26 cellular contexts compared by ENCODE assay signal in genomic region chr14:72845196-72845595, GRCh38.
"Had no signal": no experiment of that assay in that cellular context is flagged by ENCODE, and none has a peak within 500 bp of the region (broad histone marks: within the 10 kb centered on the region; RNA-seq: fewer than 3 reads in every experiment).

No MANE protein-coding gene starts in this region.

- H3K27ac ChIP-seq: esophagus squamous epithelium, ovary, suprapubic skin, transverse colon had no signal

- H3K27ac Mint-ChIP-seq: effector memory CD8-positive, alpha-beta T cell; nephron; stimulated activated naive CD8-positive, alpha-beta T cell treated with anti-CD3 and anti-CD28 coated beads, Interleukin-15, amount 100 ng/mL, for 72 hours had no signal

- DNase-seq: cerebellar nuclear complex; cortex of kidney; effector memory CD8-positive, alpha-beta T cell; erythroblast; esophagus squamous epithelium; head of caudate nucleus; mesendoderm; midbrain; naive thymus-derived CD4-positive, alpha-beta T cell; occipital lobe; ovary; posterior cingulate gyrus; stimulated activated CD4-positive, alpha-beta T cell treated with anti-CD3 and anti-CD28 coated beads, Interleukin-12 subunit alpha, Interleukin-12 subunit beta, amount 100 ng/mL, for 4 hours; stimulated activated CD4-positive, alpha-beta T cell treated with anti-CD3 and anti-CD28 coated beads, Interleukin-1b, Interleukin-23, amount 100 ng/mL, for 48 hours; stimulated activated CD4-positive, alpha-beta T cell treated with anti-CD3 and anti-CD28 coated beads, Interleukin-4, amount 100 ng/mL, for 1 hour; stimulated activated CD8-positive, alpha-beta memory T cell treated with anti-CD3 and anti-CD28 coated beads, Interleukin-4, amount 100 ng/mL, for 48 hours; stimulated activated naive CD4-positive, alpha-beta T cell; stimulated activated naive CD8-positive, alpha-beta T cell treated with anti-CD3 and anti-CD28 coated beads, Interleukin-15, amount 100 ng/mL, for 72 hours; transverse colon had no signal

- H3K9me3 Mint-ChIP-seq: effector memory CD8-positive, alpha-beta T cell; nephron; stimulated activated naive CD8-positive, alpha-beta T cell treated with anti-CD3 and anti-CD28 coated beads, Interleukin-15, amount 100 ng/mL, for 72 hours had no signal

- H3K36me3 ChIP-seq: esophagus squamous epithelium, ovary, suprapubic skin, transverse colon had no signal

- H3K27me3 ChIP-seq: esophagus squamous epithelium, ovary, suprapubic skin, transverse colon had no signal

- H3K4me3 Mint-ChIP-seq: effector memory CD8-positive, alpha-beta T cell; naive thymus-derived CD4-positive, alpha-beta T cell; nephron; stimulated activated naive CD8-positive, alpha-beta T cell treated with anti-CD3 and anti-CD28 coated beads, Interleukin-15, amount 100 ng/mL, for 72 hours had no signal

- H3K36me3 Mint-ChIP-seq: naive thymus-derived CD4-positive, alpha-beta T cell had no signal

- H3K4me2 ChIP-seq: smooth muscle cell had no signal

- ATAC-seq: effector memory CD8-positive, alpha-beta T cell; naive thymus-derived CD4-positive, alpha-beta T cell; sciatic nerve; stimulated activated naive CD8-positive, alpha-beta T cell treated with anti-CD3 and anti-CD28 coated beads, Interleukin-15, amount 100 ng/mL, for 72 hours had no signal

- H3K27me3 Mint-ChIP-seq: stimulated activated naive CD8-positive, alpha-beta T cell treated with anti-CD3 and anti-CD28 coated beads, Interleukin-15, amount 100 ng/mL, for 72 hours had no signal

- H3K9me3 ChIP-seq: esophagus squamous epithelium, ovary, suprapubic skin, transverse colon had no signal

- H3K4me1 ChIP-seq: esophagus squamous epithelium, suprapubic skin had no signal

- H3K4me3 ChIP-seq: esophagus squamous epithelium, ovary, smooth muscle cell, suprapubic skin, transverse colon had no signal

- H3K4me1 Mint-ChIP-seq: nephron; stimulated activated naive CD8-positive, alpha-beta T cell treated with anti-CD3 and anti-CD28 coated beads, Interleukin-15, amount 100 ng/mL, for 72 hours had no signal

- FAIRE-seq: endometrium, frontal cortex, keratinocyte had no signal
